23 cellular contexts compared by ENCODE assay signal in genomic region chr17:29168079-29168758, GRCh38. TPM values are rescaled to one million over a fixed set of nuclear protein-coding genes. Genes with fewer than 3 reads are reported as not detected.
A peak's percentile ranks its signal among the peaks of the same experiment; 100 is the strongest.
DNase-seq lines count a peak whose midpoint lies in the region; ATAC-seq and TF ChIP-seq lines count a peak whose summit lies in the region.
"Had no signal": no experiment of that assay in that cellular context is flagged by ENCODE, and none has a peak within 500 bp of the region (broad histone marks: within the 10 kb centered on the region; RNA-seq: fewer than 3 reads in every experiment).

No MANE protein-coding gene starts in this region.

- 0 out of 22 replicates have a peak, but pooled peaks cover 0 to 4% (median 0%) of the 10 kb centered on the region in 11 experiments for H3K9me3 ChIP-seq in BLaER1 treated with 17β-estradiol and CSF1 and Interleukin-3, amounts not matched to agents 10 nM and 100 nM (replicated peaks in 1 of 11)
- H3K9me3 ChIP-seq in WERI-Rb-1 (ENCODE audit: severe bottlenecking) (no peaks in the 10 kb centered on the region), osteoblast (ENCODE audit: low read depth, low read length) (no peaks in the 10 kb centered on the region), esophagus muscularis mucosa (no peaks in the 10 kb centered on the region)
- H3K9me3 ChIP-seq: mucosa of descending colon, neutrophil, thoracic aorta had no signal

- DNase-seq in WERI-Rb-1 (no peak), left ventricle myocardium superior (no peak), osteoblast (ENCODE audit: insufficient read length, low spot score, missing footprints) (peak; percentile 56), NCI-H510A treated with DMSO at 0.1 percent for 48 hours (lab: John Stamatoyannopoulos, UW) (no peak), esophagus muscularis mucosa (ENCODE audit: extremely low spot score) (no peak), 8988T (no peak), NCI-H1105 (lab: John Stamatoyannopoulos, UW) (no peak)
- DNase-seq: activated CD4-positive, alpha-beta T cell treated with anti-CD3 and anti-CD28 coated beads, Interleukin-2, amount 50 U/mL, for 4 hours; activated effector memory CD4-positive, alpha-beta T cell treated with anti-CD3 and anti-CD28 coated beads, Interleukin-2, amount 50 U/mL, for 16 hours; CD4-positive, alpha-beta T cell; dermis blood vessel endothelial cell; foreskin keratinocyte; GF-D8; GM23248; hypothalamus; mucosa of descending colon; NCI-H1694; NCI-H82; T-helper 17 cell had no signal

- no peak for TF ChIP-seq EP300 in esophagus muscularis mucosa (IDR thresholded peaks at IDR 0.05)

- no peaks in the 10 kb centered on the region for H3K79me2 ChIP-seq in osteoblast (ENCODE audit: insufficient read depth, low read length)

- no peak overlapping the region; a peak in 1 of 22 replicates for H3K9ac ChIP-seq in BLaER1 treated with 17β-estradiol and CSF1 and Interleukin-3, amounts not matched to agents 10 nM and 100 nM
- H3K9ac ChIP-seq: GM23248 had no signal

- no peak for TF ChIP-seq CTCF in WERI-Rb-1 (IDR thresholded peaks at IDR 0.05; ENCODE audit: low read depth, low read length)
- no peak for TF ChIP-seq CTCF in osteoblast (IDR thresholded peaks at IDR 0.05; ENCODE audit: extremely low read depth, low read depth, low read length)
- TF ChIP-seq CTCF in esophagus muscularis mucosa (IDR thresholded peaks at IDR 0.05) = no peak

- H3K36me3 ChIP-seq in BLaER1 treated with 17β-estradiol and CSF1 and Interleukin-3, amounts not matched to agents 10 nM and 100 nM = peaks cover 14 to 35% (median 24%) of the 10 kb centered on the region in 11 experiments; a peak in 20 of 22 replicates
- H3K36me3 ChIP-seq in WERI-Rb-1 (peaks cover 32% of the 10 kb centered on the region), osteoblast (ENCODE audit: insufficient read depth, low read length) (peaks cover 14% of the 10 kb centered on the region), esophagus muscularis mucosa (peaks cover 11 to 26% (median 17%) of the 10 kb centered on the region in 4 donors)
- H3K36me3 ChIP-seq: neutrophil had no signal

- intact Hi-C loops in left ventricle myocardium superior (cut with micrococcal nuclease) = no loop called here
- intact Hi-C loops in esophagus muscularis mucosa (cut with DNase I) = no loop called here

- peaks cover 26 to 35% (median 30%) of the 10 kb centered on the region in 10 experiments for H3K4me1 ChIP-seq in BLaER1 treated with 17β-estradiol and CSF1 and Interleukin-3, amounts not matched to agents 10 nM and 100 nM
- peaks cover 22% of the 10 kb centered on the region for H3K4me1 ChIP-seq in osteoblast (ENCODE audit: insufficient read depth, low read length)
- H3K4me1 ChIP-seq in esophagus muscularis mucosa = peaks cover 7 to 25% (median 20%) of the 10 kb centered on the region in 4 donors

- 84% methylated on average over 3 of the region's 3 CpGs for WGBS in esophagus muscularis mucosa

- peaks cover 0 to 29% (median 6%) of the 10 kb centered on the region in 11 experiments; a peak in 12 of 22 replicates for H4K20me1 ChIP-seq in BLaER1 treated with 17β-estradiol and CSF1 and Interleukin-3, amounts not matched to agents 10 nM and 100 nM
- peaks cover 36% of the 10 kb centered on the region for H4K20me1 ChIP-seq in osteoblast (ENCODE audit: insufficient read depth, low read length)

- no peak overlapping the region for H3K4me3 ChIP-seq in BLaER1 treated with 17β-estradiol and CSF1 and Interleukin-3, amounts not matched to agents 10 nM and 100 nM
- H3K4me3 ChIP-seq in WERI-Rb-1 (ENCODE audit: low read depth, low read length) = no peak overlapping the region
- no peak overlapping the region for H3K4me3 ChIP-seq in osteoblast (ENCODE audit: insufficient read depth, low read length)
- no peak overlapping the region for H3K4me3 ChIP-seq in esophagus muscularis mucosa
- H3K4me3 ChIP-seq: GM23248, mucosa of descending colon, thoracic aorta had no signal

- H2AFZ ChIP-seq in osteoblast (ENCODE audit: low read length) = no peak overlapping the region
- H2AFZ ChIP-seq: GM23248 had no signal

- no peaks in the 10 kb centered on the region for H3K27me3 ChIP-seq in BLaER1 treated with 17β-estradiol and CSF1 and Interleukin-3, amounts not matched to agents 10 nM and 100 nM
- H3K27me3 ChIP-seq in WERI-Rb-1 (ENCODE audit: insufficient read depth, low read depth, severe bottlenecking) (no peaks in the 10 kb centered on the region), osteoblast (ENCODE audit: insufficient read depth, low read length) (no peaks in the 10 kb centered on the region), esophagus muscularis mucosa (no peaks in the 10 kb centered on the region)
- H3K27me3 ChIP-seq: foreskin keratinocyte, neutrophil had no signal

- ATAC-seq in left ventricle myocardium superior = peak; percentile 67
- ATAC-seq: foreskin keratinocyte, mucosa of descending colon, T-helper 17 cell had no signal

- H3K4me2 ChIP-seq in BLaER1 treated with 17β-estradiol and CSF1 and Interleukin-3, amounts not matched to agents 10 nM and 100 nM = peak overlapping the region; percentile 5 to 70 (median 44); a peak in 20 of 22 replicates
- no peak overlapping the region for H3K4me2 ChIP-seq in osteoblast (ENCODE audit: insufficient read depth, low read length)

- no peak for TF ChIP-seq POLR2A in esophagus muscularis mucosa (IDR thresholded peaks at IDR 0.05; ENCODE audit: low read depth)

- peak overlapping the region in 2 of 11 experiments; percentile 1 to 12; a peak in 2 of 22 replicates for H3K27ac ChIP-seq in BLaER1 treated with 17β-estradiol and CSF1 and Interleukin-3, amounts not matched to agents 10 nM and 100 nM
- peak overlapping the region; percentile 9; the same call in 1 of the 2 replicates for H3K27ac ChIP-seq in WERI-Rb-1
- no peak overlapping the region for H3K27ac ChIP-seq in osteoblast (ENCODE audit: low read depth, low read length)
- no peak overlapping the region for H3K27ac ChIP-seq in esophagus muscularis mucosa (replicated peaks in 1 of 4)
- H3K27ac ChIP-seq: foreskin keratinocyte, GM23248, neutrophil, thoracic aorta, VCaP had no signal

RNA-seq across cellular contexts. Expression of gene MYO18A, which starts 12.0 kb away (rescaled TPM):
- total RNA-seq in left ventricle myocardium superior (346 TPM), osteoblast (28.6 and 39.8 TPM in 2 replicates), esophagus muscularis mucosa (10 to 100 TPM; 46.7 to 82.7 (median 64.6) TPM)
